15 cellular contexts compared by ENCODE assay signal in the genomic region with DNA sequence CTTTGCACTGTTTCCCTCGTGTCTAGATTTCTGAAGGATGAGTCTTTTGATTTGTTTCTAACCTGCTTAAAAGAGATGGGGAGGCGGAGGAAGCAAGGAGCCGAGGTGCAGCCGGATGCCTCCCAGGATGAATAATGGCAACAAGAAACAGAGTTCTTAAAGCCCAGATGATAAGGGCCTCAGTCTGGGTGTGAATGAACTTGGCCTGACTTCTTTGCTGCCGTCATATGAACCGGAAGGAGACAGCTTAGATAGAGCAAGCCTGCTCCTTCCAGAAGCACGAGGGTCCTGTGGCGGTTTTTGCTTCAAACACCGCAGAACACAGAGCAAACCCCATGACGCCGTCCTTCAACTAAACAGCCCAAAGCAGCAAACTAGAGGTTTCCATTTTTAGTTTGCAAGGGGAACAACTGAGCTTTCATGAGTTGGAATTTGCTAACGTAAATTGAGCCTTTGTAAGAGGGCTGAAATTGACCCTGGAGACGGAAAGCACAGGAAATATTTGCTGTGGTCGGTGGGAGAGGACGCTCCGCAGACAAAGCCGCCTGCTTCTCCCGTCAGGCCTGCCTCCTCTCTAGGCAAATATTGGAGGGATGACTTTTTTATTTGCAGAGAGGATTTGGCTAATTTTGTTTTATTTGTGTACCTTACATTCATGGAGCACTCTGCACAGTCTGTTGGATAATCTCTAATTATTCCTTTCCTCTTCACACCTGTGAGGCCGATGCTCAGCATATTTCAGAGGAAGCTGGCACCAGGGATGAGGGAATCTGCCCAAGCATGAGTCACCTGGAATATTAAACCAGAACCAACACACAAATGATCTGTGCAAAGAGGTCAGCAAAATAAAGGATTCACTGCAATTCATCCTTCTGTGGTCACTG.
A peak's percentile ranks its signal among the peaks of the same experiment; 100 is the strongest.
DNase-seq lines count a peak whose midpoint lies in the region; ATAC-seq and TF ChIP-seq lines count a peak whose summit lies in the region.
"Had no signal": no experiment of that assay in that cellular context is flagged by ENCODE, and none has a peak within 500 bp of the region (broad histone marks: within the 10 kb centered on the region; RNA-seq: fewer than 3 reads in every experiment).

No MANE protein-coding gene starts in this region.

- 78 to 85% methylated on average over 19 of the region's 19 CpGs for WGBS in heart right ventricle, 2 donors
- 76 to 83% methylated on average over 14 to 16 of the region's 19 CpGs for WGBS in mesodermal cell (ENCODE audit: insufficient coverage in 2 of 2), 2 experiments

- no peak for TF ChIP-seq CTCF in cardiac muscle cell (IDR thresholded peaks at IDR 0.05; ENCODE audit: low read depth, low read length)
- TF ChIP-seq CTCF in heart right ventricle (IDR thresholded peaks at IDR 0.05) = no peak

- no peaks in the 10 kb centered on the region for H3K9me3 ChIP-seq in cardiac muscle cell (ENCODE audit: low read depth)
- H3K9me3 ChIP-seq in heart right ventricle = no peaks in the 10 kb centered on the region
- no peaks in the 10 kb centered on the region for H3K9me3 ChIP-seq in mesodermal cell (ENCODE audit: control insufficient read depth, low read length)
- H3K9me3 ChIP-seq: gastroesophageal sphincter, SJSA1, tibial artery had no signal

- peak overlapping the region; percentile 88 for H3K27ac ChIP-seq in cardiac muscle cell
- H3K27ac ChIP-seq in heart right ventricle = no peak overlapping the region
- H3K27ac ChIP-seq in mesodermal cell (ENCODE audit: low read depth, low read length, severe bottlenecking) = peak overlapping the region; percentile 64
- H3K27ac ChIP-seq: gastroesophageal sphincter, SJSA1, tibial artery had no signal

- peaks cover 41% of the 10 kb centered on the region for H3K4me1 ChIP-seq in cardiac muscle cell (ENCODE audit: low read depth)
- H3K4me1 ChIP-seq in heart right ventricle = peaks cover 0 to 9% (median 4%) of the 10 kb centered on the region in 9 donors
- peaks cover 4% of the 10 kb centered on the region for H3K4me1 ChIP-seq in mesodermal cell (ENCODE audit: control insufficient read depth, insufficient read depth, low read length, poor library complexity, severe bottlenecking)
- H3K4me1 ChIP-seq: SJSA1 had no signal

- DNase-seq in cardiac muscle cell (ENCODE audit: low read depth in 1 of 2, low spot score in 1 of 2) = peak; percentile 30 to 65
- no peak for DNase-seq in heart right ventricle
- DNase-seq in amniotic epithelial cell (ENCODE audit: low read depth) = peak; percentile 82
- DNase-seq in GOT3 (lab: John Stamatoyannopoulos, UW) = no peak
- DNase-seq in T-helper 2 cell = no peak
- no peak for DNase-seq in T-helper 1 cell
- DNase-seq: activated T-cell treated with anti-CD3 and anti-CD28 coated beads, Interleukin-2, amount 50 U/mL, for 48 hours; CD4-positive, CD25-positive, alpha-beta regulatory T cell; EL; tibial artery had no signal

- H3K27me3 ChIP-seq in cardiac muscle cell = no peaks in the 10 kb centered on the region
- H3K27me3 ChIP-seq in heart right ventricle = no peaks in the 10 kb centered on the region
- H3K27me3 ChIP-seq: gastroesophageal sphincter, SJSA1, tibial artery had no signal

- H3K36me3 ChIP-seq in cardiac muscle cell (no peaks in the 10 kb centered on the region), heart right ventricle (no peaks in the 10 kb centered on the region), mesodermal cell (ENCODE audit: control insufficient read depth, insufficient read depth, low read length) (no peaks in the 10 kb centered on the region)
- H3K36me3 ChIP-seq: gastroesophageal sphincter, SJSA1, tibial artery had no signal

- H3K4me3 ChIP-seq in cardiac muscle cell (no peak overlapping the region), heart right ventricle (no peak overlapping the region), mesodermal cell (ENCODE audit: extremely low read depth, insufficient read depth, low read length, poor library complexity, severe bottlenecking) (no peak overlapping the region)
- H3K4me3 ChIP-seq: gastroesophageal sphincter, lung, SJSA1, tibial artery had no signal

- intact Hi-C loops in heart right ventricle (cut with DNase I) = loop anchor here in 1 of 10 donors (10.0 kb wide), 1 partner anchor 134 kb away; a partner anchor contains a TSS

- ATAC-seq in heart right ventricle (no peak), GM18868 (IDR thresholded peaks at IDR 0.05; ENCODE audit: unreplicated experiment) (no peak)
- ATAC-seq: gastroesophageal sphincter had no signal

Comparison
In these comparisons a context has a peak if more than half of its experiments do, and no peak if none do; other contexts are left out.
1. DNase-seq: peak in cardiac muscle cell (2 of 2) and amniotic epithelial cell (single experiment); none in heart right ventricle (0 of 2), GOT3 (single experiment), T-helper 2 cell (0 of 5) and T-helper 1 cell (0 of 5).
2. H3K27ac ChIP-seq: peak in cardiac muscle cell (single experiment) and mesodermal cell (single experiment); none in heart right ventricle (0 of 10).